In the genomic region with DNA sequence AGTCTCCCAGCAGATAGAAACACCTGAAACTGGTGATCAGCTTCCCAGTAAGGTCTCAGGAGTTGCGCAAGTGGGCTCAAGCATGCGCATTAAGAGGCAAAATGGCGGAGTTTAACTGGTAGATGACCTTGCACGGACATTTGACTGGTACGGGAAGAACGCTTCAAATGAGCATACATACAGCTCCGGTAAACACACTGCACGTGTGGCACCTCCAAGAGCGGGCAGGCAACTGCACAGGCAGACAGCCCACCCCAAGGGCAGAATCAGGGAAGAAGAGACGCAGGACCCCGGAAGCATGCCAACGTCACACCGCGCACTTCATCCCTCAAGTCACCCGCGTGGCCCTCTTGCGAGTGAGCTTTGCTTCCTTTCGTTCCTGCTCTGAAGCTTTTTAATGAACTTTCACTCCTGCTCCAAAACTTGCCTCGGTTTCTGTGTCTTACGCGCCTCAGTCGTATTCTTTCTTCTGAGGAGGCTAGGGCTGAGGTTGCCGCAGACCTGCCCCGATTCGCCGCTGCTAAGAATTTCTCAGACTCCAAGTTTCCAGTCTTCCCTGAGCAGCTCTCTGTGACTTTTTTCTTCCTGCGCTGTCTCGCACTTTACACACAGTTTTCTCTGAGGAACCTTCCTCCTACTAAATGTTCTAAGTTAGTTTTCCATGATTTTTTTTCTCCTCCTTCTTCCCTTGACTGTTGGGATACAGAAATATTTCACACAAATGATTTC, we compare ENCODE assay signal across 13 cellular contexts.
A peak's percentile ranks its signal among the peaks of the same experiment; 100 is the strongest.
DNase-seq lines count a peak whose midpoint lies in the region; ATAC-seq and TF ChIP-seq lines count a peak whose summit lies in the region.
"Had no signal": no experiment of that assay in that cellular context is flagged by ENCODE, and none has a peak within 500 bp of the region (broad histone marks: within the 10 kb centered on the region; RNA-seq: fewer than 3 reads in every experiment).

No MANE protein-coding gene starts in this region.

- intact Hi-C loops in activated naive CD4-positive, alpha-beta T cell treated with anti-CD3 and anti-CD28 coated beads for 36 hours (cut with micrococcal nuclease) = no loop called here
- intact Hi-C loops in body of pancreas (cut with DNase I) (no loop called here), thyroid gland (cut with DNase I) (no loop called here)

- peak overlapping the region in 3 of 4 donors; percentile 33 to 68 (median 38) for H3K27ac ChIP-seq in body of pancreas
- no peak overlapping the region for H3K27ac ChIP-seq in thyroid gland

- peak; percentile 22 for DNase-seq in activated naive CD4-positive, alpha-beta T cell treated with anti-CD3 and anti-CD28 coated beads for 36 hours
- no peak for DNase-seq in activated naive CD4-positive, alpha-beta T cell treated with Interleukin-2 at 50 U/mL for 16 hours
- peak; percentile 25 to 74 (median 50) for DNase-seq in body of pancreas
- peak; percentile 34 for DNase-seq in left kidney (ENCODE audit: low read depth, low spot score)
- peak; percentile 18 to 27 for DNase-seq in thyroid gland
- no peak for DNase-seq in NCI-H1092 (lab: John Stamatoyannopoulos, UW)
- no peak for DNase-seq in stimulated activated effector memory CD8-positive, alpha-beta T cell treated with anti-CD3 and anti-CD28 coated beads, Interleukin-12 subunit alpha, Interleukin-12 subunit beta, amount 100 ng/mL, for 72 hours (ENCODE audit: low spot score in 2 of 2)
- no peak for DNase-seq in activated gamma-delta T cell treated with Interleukin-2 at 50 U/mL for 16 hours
- DNase-seq: activated CD8-positive, alpha-beta memory T cell treated with anti-CD3 and anti-CD28 coated beads for 24 hours; BE2C; KBM-7; NK-92 treated with Interleukin-12 subunit alpha and Interleukin-12 subunit beta, amount 100 ng/mL, for 24 hours; nucleus accumbens had no signal

- CTCF ChIA-PET in activated naive CD4-positive, alpha-beta T cell treated with anti-CD3 and anti-CD28 coated beads for 36 hours (lab: Charles Lee) = no interaction called here

- 68 to 73% methylated on average over 28 of the region's 28 CpGs for WGBS in body of pancreas, 2 donors
- WGBS in thyroid gland, 2 donors = 74 to 76% methylated on average over 28 of the region's 28 CpGs

- H3K27me3 Mint-ChIP-seq in activated naive CD4-positive, alpha-beta T cell treated with anti-CD3 and anti-CD28 coated beads for 36 hours (ENCODE audit: low read depth) = no peaks in the 10 kb centered on the region

- peak overlapping the region; percentile 85 for H3K27ac Mint-ChIP-seq in activated naive CD4-positive, alpha-beta T cell treated with anti-CD3 and anti-CD28 coated beads for 36 hours
- no peak overlapping the region for H3K27ac Mint-ChIP-seq in stimulated activated effector memory CD8-positive, alpha-beta T cell treated with anti-CD3 and anti-CD28 coated beads, Interleukin-12 subunit alpha, Interleukin-12 subunit beta, amount 100 ng/mL, for 72 hours

- peaks cover 12% of the 10 kb centered on the region for H3K9me3 Mint-ChIP-seq in activated naive CD4-positive, alpha-beta T cell treated with anti-CD3 and anti-CD28 coated beads for 36 hours
- peaks cover 13% of the 10 kb centered on the region for H3K9me3 Mint-ChIP-seq in stimulated activated effector memory CD8-positive, alpha-beta T cell treated with anti-CD3 and anti-CD28 coated beads, Interleukin-12 subunit alpha, Interleukin-12 subunit beta, amount 100 ng/mL, for 72 hours

- peak overlapping the region; percentile 70 for H3K4me3 Mint-ChIP-seq in activated naive CD4-positive, alpha-beta T cell treated with anti-CD3 and anti-CD28 coated beads for 36 hours
- no peak overlapping the region for H3K4me3 Mint-ChIP-seq in stimulated activated effector memory CD8-positive, alpha-beta T cell treated with anti-CD3 and anti-CD28 coated beads, Interleukin-12 subunit alpha, Interleukin-12 subunit beta, amount 100 ng/mL, for 72 hours

- H3K36me3 ChIP-seq in body of pancreas (replicated peaks in 1 of 2; ENCODE audit: insufficient read depth in 1 of 2, low read depth in 2 of 2) (no peaks in the 10 kb centered on the region), thyroid gland (no peaks in the 10 kb centered on the region)
- H3K36me3 ChIP-seq: BE2C had no signal

- no peaks in the 10 kb centered on the region for H3K4me1 Mint-ChIP-seq in activated naive CD4-positive, alpha-beta T cell treated with anti-CD3 and anti-CD28 coated beads for 36 hours (ENCODE audit: low read depth)
- H3K4me1 Mint-ChIP-seq in stimulated activated effector memory CD8-positive, alpha-beta T cell treated with anti-CD3 and anti-CD28 coated beads, Interleukin-12 subunit alpha, Interleukin-12 subunit beta, amount 100 ng/mL, for 72 hours = no peaks in the 10 kb centered on the region

- H3K27me3 ChIP-seq in body of pancreas (no peaks in the 10 kb centered on the region), thyroid gland (no peaks in the 10 kb centered on the region)
- H3K27me3 ChIP-seq: BE2C had no signal

- no peaks in the 10 kb centered on the region for H3K9me3 ChIP-seq in body of pancreas
- H3K9me3 ChIP-seq in thyroid gland = no peaks in the 10 kb centered on the region
- H3K9me3 ChIP-seq: BE2C had no signal

- H3K36me3 Mint-ChIP-seq in activated naive CD4-positive, alpha-beta T cell treated with anti-CD3 and anti-CD28 coated beads for 36 hours (ENCODE audit: low read depth) = no peaks in the 10 kb centered on the region
- no peaks in the 10 kb centered on the region for H3K36me3 Mint-ChIP-seq in stimulated activated effector memory CD8-positive, alpha-beta T cell treated with anti-CD3 and anti-CD28 coated beads, Interleukin-12 subunit alpha, Interleukin-12 subunit beta, amount 100 ng/mL, for 72 hours

- TF ChIP-seq CTCF in body of pancreas (IDR thresholded peaks at IDR 0.05) (no peak), thyroid gland (IDR thresholded peaks at IDR 0.05) (no peak)

- TF ChIP-seq POLR2A in body of pancreas (IDR thresholded peaks at IDR 0.05) (peak in 2 of 3 donors; percentile 25 to 37), thyroid gland (IDR thresholded peaks at IDR 0.05) (peak in 1 of 2 donors; percentile 10)

- H3K4me1 ChIP-seq in body of pancreas (no peaks in the 10 kb centered on the region), thyroid gland (no peaks in the 10 kb centered on the region)
- H3K4me1 ChIP-seq: BE2C had no signal

- H3K4me3 ChIP-seq in body of pancreas (no peak overlapping the region), thyroid gland (replicated peaks in 1 of 3) (no peak overlapping the region)

- peak; percentile 60 for ATAC-seq in body of pancreas
- ATAC-seq in stimulated activated effector memory CD8-positive, alpha-beta T cell treated with anti-CD3 and anti-CD28 coated beads, Interleukin-12 subunit alpha, Interleukin-12 subunit beta, amount 100 ng/mL, for 72 hours = no peak

Comparison
In these comparisons a context has a peak if more than half of its experiments do, and no peak if none do; other contexts are left out.
1. DNase-seq: peak in activated naive CD4-positive, alpha-beta T cell treated with anti-CD3 and anti-CD28 coated beads for 36 hours (single experiment), body of pancreas (4 of 4), left kidney (single experiment) and thyroid gland (2 of 2); none in activated naive CD4-positive, alpha-beta T cell treated with Interleukin-2 at 50 U/mL for 16 hours (single experiment), NCI-H1092 (single experiment), stimulated activated effector memory CD8-positive, alpha-beta T cell treated with anti-CD3 and anti-CD28 coated beads, Interleukin-12 subunit alpha, Interleukin-12 subunit beta, amount 100 ng/mL, for 72 hours (0 of 2) and activated gamma-delta T cell treated with Interleukin-2 at 50 U/mL for 16 hours (single experiment).
2. H3K27ac ChIP-seq: peak in body of pancreas (3 of 4); none in thyroid gland (0 of 3).